Comparison of ENCODE assay signal across 11 cellular contexts in the genomic region with DNA sequence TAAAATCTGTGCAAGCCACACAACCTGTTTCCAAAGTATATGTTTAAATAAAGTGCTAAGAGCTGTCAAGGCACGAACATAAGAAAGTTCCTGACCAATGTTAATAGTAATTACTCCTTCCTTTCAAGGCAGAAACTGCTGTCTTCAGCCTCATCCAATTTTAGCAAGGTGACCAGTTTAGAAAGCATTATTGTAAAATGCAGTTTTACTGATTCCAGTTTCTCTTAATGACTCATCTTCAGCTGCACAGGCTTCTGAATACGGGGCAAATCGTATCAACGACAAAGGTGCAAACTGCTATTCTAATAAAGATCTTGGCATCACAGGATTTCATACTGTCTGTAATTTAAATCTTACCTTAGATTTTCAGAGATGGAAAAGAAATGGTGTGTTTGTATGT.
DNase-seq lines count a peak whose midpoint lies in the region; ATAC-seq, FAIRE-seq and TF ChIP-seq lines count a peak whose summit lies in the region.
"Had no signal": no experiment of that assay in that cellular context is flagged by ENCODE, and none has a peak within 500 bp of the region (broad histone marks: within the 10 kb centered on the region; RNA-seq: fewer than 3 reads in every experiment).

No MANE protein-coding gene starts in this region.

- FAIRE-seq in frontal cortex (lab: Jason Lieb, UNC) = no peak
- FAIRE-seq: TTC549 had no signal

- H3K4me3 ChIP-seq in choroid plexus epithelial cell (ENCODE audit: low read depth, low read length) = no peak overlapping the region
- H3K4me3 ChIP-seq: spleen had no signal

- TF ChIP-seq CTCF in choroid plexus epithelial cell (conservative IDR thresholded peaks at IDR 0.05; ENCODE audit: low read depth, low read length) = no peak

- intact Hi-C loops in Right ventricle myocardium superior (cut with DNase I) = no loop called here

- DNase-seq in choroid plexus epithelial cell (ENCODE audit: low read depth) = peak; percentile 26
- no peak for DNase-seq in frontal cortex (ENCODE audit: low spot score in 2 of 2)
- DNase-seq in ecto neural progenitor cell (ENCODE audit: low spot score) = no peak
- DNase-seq in Right ventricle myocardium superior = no peak
- DNase-seq in SW 1271 (lab: John Stamatoyannopoulos, UW) = no peak
- DNase-seq: NCI-H748 treated with DMSO at 0.1 percent for 48 hours, spleen had no signal

- ATAC-seq in GM18511 (IDR thresholded peaks at IDR 0.05; ENCODE audit: unreplicated experiment) (peak; percentile 96), GM21381 (IDR thresholded peaks at IDR 0.05; ENCODE audit: unreplicated experiment) (peak; percentile 95), HG03095 (IDR thresholded peaks at IDR 0.05; ENCODE audit: unreplicated experiment) (peak; percentile 94), Right ventricle myocardium superior (ENCODE audit: poor library complexity) (no peak)
